9 cellular contexts compared by ENCODE assay signal in the genomic region with DNA sequence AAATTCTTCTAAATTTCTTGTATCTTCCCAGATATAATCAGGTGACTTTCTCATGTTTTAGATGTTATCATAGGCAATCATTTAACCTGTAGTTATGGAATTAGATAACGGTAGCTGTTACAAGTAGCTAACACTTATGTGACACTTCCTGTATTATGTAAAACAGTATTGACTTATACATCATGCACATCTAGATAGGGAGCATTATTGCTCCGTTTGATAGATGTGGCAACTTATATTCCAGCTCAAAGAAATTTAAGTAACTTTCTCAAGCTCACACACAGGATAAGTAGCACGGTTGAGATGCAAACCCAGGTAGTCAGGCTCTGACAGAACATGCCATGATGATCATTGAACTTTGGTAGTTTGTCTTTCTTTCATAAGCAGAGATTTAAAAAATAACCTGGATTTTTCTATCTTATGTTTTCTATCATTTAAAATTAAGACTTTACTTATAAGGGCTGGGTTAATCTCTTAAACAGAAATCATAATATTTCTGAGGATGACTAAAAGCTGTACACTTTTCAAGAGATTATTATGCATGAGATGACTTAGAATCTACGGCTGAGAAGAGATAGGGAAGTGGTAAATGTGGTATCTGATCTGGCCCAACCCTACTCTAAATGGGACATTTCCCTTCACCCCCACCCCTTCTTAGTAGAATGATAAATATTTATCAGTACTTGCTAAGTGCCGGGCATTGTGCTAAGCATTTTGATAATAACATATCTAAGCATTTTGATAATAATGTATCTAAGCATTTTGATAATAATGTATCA.
DNase-seq lines count a peak whose midpoint lies in the region; ATAC-seq and TF ChIP-seq lines count a peak whose summit lies in the region.
"Had no signal": no experiment of that assay in that cellular context is flagged by ENCODE, and none has a peak within 500 bp of the region (broad histone marks: within the 10 kb centered on the region; RNA-seq: fewer than 3 reads in every experiment).

No MANE protein-coding gene starts in this region.

- TF ChIP-seq POLR2A in esophagus muscularis mucosa (IDR thresholded peaks at IDR 0.05; ENCODE audit: low read depth) (no peak), ovary (IDR thresholded peaks at IDR 0.05) (no peak)

- H3K27ac ChIP-seq in esophagus muscularis mucosa (replicated peaks in 1 of 4) (no peak overlapping the region), ovary (no peak overlapping the region)

- ATAC-seq in GM21367 (IDR thresholded peaks at IDR 0.05; ENCODE audit: unreplicated experiment) (peak; percentile 90), HG03439 (IDR thresholded peaks at IDR 0.05; ENCODE audit: unreplicated experiment) (peak; percentile 66)
- peak; percentile 95 for ATAC-seq in activated T-helper 17 cell treated with anti-CD3 and anti-CD28 coated beads, Interleukin-2, amount 50 U/mL, for 72 hours (replicated peaks)
- ATAC-seq: left lobe of liver had no signal

- H3K4me1 Mint-ChIP-seq in activated T-helper 17 cell treated with anti-CD3 and anti-CD28 coated beads, Interleukin-2, amount 50 U/mL, for 72 hours = peaks cover 6% of the 10 kb centered on the region

- WGBS in esophagus muscularis mucosa = 81% methylated on average over 5 of the region's 5 CpGs
- 70 to 77% (median 76%) methylated on average over 5 of the region's 5 CpGs for WGBS in ovary, 3 donors

- H3K36me3 Mint-ChIP-seq in activated T-helper 17 cell treated with anti-CD3 and anti-CD28 coated beads, Interleukin-2, amount 50 U/mL, for 72 hours (ENCODE audit: low read depth) = no peaks in the 10 kb centered on the region

- no peak overlapping the region for H3K27ac Mint-ChIP-seq in activated T-helper 17 cell treated with anti-CD3 and anti-CD28 coated beads, Interleukin-2, amount 50 U/mL, for 72 hours

- H3K4me1 ChIP-seq in esophagus muscularis mucosa (peaks cover 0 to 6% (median 4%) of the 10 kb centered on the region in 4 donors), ovary (ENCODE audit: insufficient read depth) (no peaks in the 10 kb centered on the region)

- H3K27me3 Mint-ChIP-seq in activated T-helper 17 cell treated with anti-CD3 and anti-CD28 coated beads, Interleukin-2, amount 50 U/mL, for 72 hours = no peaks in the 10 kb centered on the region

- H3K36me3 ChIP-seq in GM06990 (ENCODE audit: control insufficient read depth, insufficient read depth, low read length) (no peaks in the 10 kb centered on the region), esophagus muscularis mucosa (no peaks in the 10 kb centered on the region), ovary (no peaks in the 10 kb centered on the region)

- TF ChIP-seq CTCF in GM06990 (IDR thresholded peaks at IDR 0.05; ENCODE audit: insufficient read depth, low read length, poor library complexity, severe bottlenecking) (no peak), esophagus muscularis mucosa (IDR thresholded peaks at IDR 0.05) (no peak), ovary (IDR thresholded peaks at IDR 0.05) (no peak)

- peak overlapping the region; percentile 29 for H3K4me3 Mint-ChIP-seq in activated T-helper 17 cell treated with anti-CD3 and anti-CD28 coated beads, Interleukin-2, amount 50 U/mL, for 72 hours

- H3K27me3 ChIP-seq in GM06990 (replicated peaks; ENCODE audit: control insufficient read depth, insufficient read depth, low read length) = no peaks in the 10 kb centered on the region
- H3K27me3 ChIP-seq in esophagus muscularis mucosa = no peaks in the 10 kb centered on the region
- no peaks in the 10 kb centered on the region for H3K27me3 ChIP-seq in ovary

- H3K9me3 ChIP-seq in esophagus muscularis mucosa = no peaks in the 10 kb centered on the region
- no peaks in the 10 kb centered on the region for H3K9me3 ChIP-seq in ovary

- intact Hi-C loops in esophagus muscularis mucosa (cut with DNase I) (no loop called here), ovary (cut with DNase I) (no loop called here)

- H3K9me3 Mint-ChIP-seq in activated T-helper 17 cell treated with anti-CD3 and anti-CD28 coated beads, Interleukin-2, amount 50 U/mL, for 72 hours = no peaks in the 10 kb centered on the region

- TF ChIP-seq EP300 in esophagus muscularis mucosa (IDR thresholded peaks at IDR 0.05) = no peak
- no peak for TF ChIP-seq EP300 in ovary (IDR thresholded peaks at IDR 0.05)

- no peak overlapping the region for H3K4me3 ChIP-seq in GM06990 (replicated peaks; ENCODE audit: low read depth, low read length)
- H3K4me3 ChIP-seq in esophagus muscularis mucosa = no peak overlapping the region
- H3K4me3 ChIP-seq in ovary = no peak overlapping the region

- peak; percentile 18 for DNase-seq in GM06990 (ENCODE audit: extremely low read depth, insufficient read length)
- DNase-seq in T1000 (lab: John Stamatoyannopoulos, UW) = no peak
- DNase-seq in esophagus muscularis mucosa (ENCODE audit: extremely low spot score) = no peak
- no peak for DNase-seq in COLO668 (lab: John Stamatoyannopoulos, UW; ENCODE audit: unreplicated experiment)
- no peak for DNase-seq in ovary
